In the genomic region with DNA sequence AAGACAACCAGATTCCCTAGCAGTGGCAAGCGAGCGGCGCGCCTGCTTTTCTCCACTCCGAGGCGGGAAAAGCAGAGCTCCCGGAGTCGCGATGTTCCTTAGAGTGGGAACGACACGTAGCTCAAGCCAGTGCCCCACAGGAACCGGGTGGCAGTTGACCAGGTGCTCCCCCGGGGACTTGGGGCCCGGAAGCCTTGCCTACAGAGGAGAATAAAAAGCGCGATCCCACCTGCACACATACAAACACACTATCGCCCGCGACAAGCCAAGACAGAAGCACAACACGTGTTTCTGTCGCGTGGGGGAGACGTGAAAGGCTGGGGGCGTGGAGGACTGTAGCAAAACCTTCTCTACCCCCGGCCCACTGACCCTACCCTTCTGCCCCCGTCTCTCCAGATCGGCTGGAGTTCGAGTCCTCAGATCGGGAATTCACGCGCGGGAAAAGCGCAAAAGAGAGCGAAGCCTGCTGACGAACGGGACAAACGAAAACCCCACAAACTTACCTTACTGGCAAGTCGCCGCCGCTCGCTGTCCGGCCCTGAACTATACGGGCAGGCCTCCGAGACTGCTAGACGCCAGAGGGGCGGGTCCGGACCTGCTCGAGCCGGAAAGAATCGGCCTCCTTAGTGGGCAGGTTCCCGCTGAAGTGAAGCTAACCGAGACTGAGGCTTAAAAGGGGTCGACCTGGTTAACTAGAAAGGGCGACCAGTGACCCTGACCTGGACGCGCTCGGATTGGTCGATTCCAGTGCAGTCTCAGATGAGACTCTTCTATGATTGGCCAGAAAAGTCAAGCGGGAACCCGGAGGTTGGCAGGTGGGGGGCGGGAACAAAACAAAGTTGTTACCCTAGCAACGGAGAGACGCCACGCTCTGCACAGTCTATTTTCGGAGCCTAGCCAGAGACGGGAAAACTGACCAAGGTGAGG, we compare ENCODE assay signal across 1 cellular context.
TF ChIP-seq lines count a peak whose summit lies in the region.

Gene DNAAF6 (plus strand): TSS at position 842 of the 927 bp plus-strand sequence. CDS start 6,265 bp downstream, outside the sequence.
A gene with protein sequence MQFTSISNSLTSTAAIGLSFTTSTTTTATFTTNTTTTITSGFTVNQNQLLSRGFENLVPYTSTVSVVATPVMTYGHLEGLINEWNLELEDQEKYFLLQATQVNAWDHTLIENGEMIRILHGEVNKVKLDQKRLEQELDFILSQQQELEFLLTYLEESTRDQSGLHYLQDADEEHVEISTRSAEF (minus strand): TSS at position 664 of the 927 bp plus-strand sequence. CDS start 31,287 bp downstream, outside the sequence.

TF ChIP-seq in K562, 482 proteins besides CTCF, POLR2A, EP300 and RAD21 (continued from another document and continues in another):
- TF ChIP-seq, protein P1, sequence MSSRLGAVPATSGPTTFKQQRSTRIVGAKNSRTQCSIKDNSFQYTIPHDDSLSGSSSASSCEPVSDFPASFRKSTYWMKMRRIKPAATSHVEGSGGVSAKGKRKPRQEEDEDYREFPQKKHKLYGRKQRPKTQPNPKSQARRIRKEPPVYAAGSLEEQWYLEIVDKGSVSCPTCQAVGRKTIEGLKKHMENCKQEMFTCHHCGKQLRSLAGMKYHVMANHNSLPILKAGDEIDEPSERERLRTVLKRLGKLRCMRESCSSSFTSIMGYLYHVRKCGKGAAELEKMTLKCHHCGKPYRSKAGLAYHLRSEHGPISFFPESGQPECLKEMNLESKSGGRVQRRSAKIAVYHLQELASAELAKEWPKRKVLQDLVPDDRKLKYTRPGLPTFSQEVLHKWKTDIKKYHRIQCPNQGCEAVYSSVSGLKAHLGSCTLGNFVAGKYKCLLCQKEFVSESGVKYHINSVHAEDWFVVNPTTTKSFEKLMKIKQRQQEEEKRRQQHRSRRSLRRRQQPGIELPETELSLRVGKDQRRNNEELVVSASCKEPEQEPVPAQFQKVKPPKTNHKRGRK (tag; IDR thresholded peaks at IDR 0.05) = no peak
- no peak for TF ChIP-seq NFE2 (IDR thresholded peaks at IDR 0.05; ENCODE audit: low read depth)
- TF ChIP-seq ZNF217 (CRISPR knock-in tag; IDR thresholded peaks at IDR 0.05) = no peak
- TF ChIP-seq EHMT2 (IDR thresholded peaks at IDR 0.05) = no peak
- no peak for TF ChIP-seq IRF1 (CRISPR knock-in tag; IDR thresholded peaks at IDR 0.05; ENCODE audit: borderline replicate concordance)
- TF ChIP-seq RERE (CRISPR knock-in tag; IDR thresholded peaks at IDR 0.05; ENCODE audit: borderline replicate concordance) = no peak
- TF ChIP-seq ZC3H4 (CRISPR knock-in tag; IDR thresholded peaks at IDR 0.05; ENCODE audit: borderline replicate concordance) = no peak
- TF ChIP-seq CREM (IDR thresholded peaks at IDR 0.05; ENCODE audit: low read depth) = peak; percentile 64; the same call in 1 of the 2 replicates
- peak; percentile 74 for TF ChIP-seq NFYB (IDR thresholded peaks at IDR 0.05; ENCODE audit: extremely low read depth, insufficient read length)
- TF ChIP-seq RBM34 (IDR thresholded peaks at IDR 0.05; ENCODE audit: borderline replicate concordance, insufficient read depth, low read length) = no peak
- no peak for TF ChIP-seq PURB (CRISPR knock-in tag; IDR thresholded peaks at IDR 0.05; ENCODE audit: low read depth)
- TF ChIP-seq ZNF140 (CRISPR knock-in tag; IDR thresholded peaks at IDR 0.05) = no peak
- TF ChIP-seq SREBF2 (CRISPR knock-in tag; IDR thresholded peaks at IDR 0.05) = no peak
- TF ChIP-seq ZNF146 (CRISPR knock-in tag; IDR thresholded peaks at IDR 0.05; ENCODE audit: unreplicated experiment) = no peak
- peak in 1 of 2 experiments; percentile 78; a peak in 2 of 4 replicates for TF ChIP-seq HDAC1 (IDR thresholded peaks at IDR 0.05)
- TF ChIP-seq, protein P2, sequence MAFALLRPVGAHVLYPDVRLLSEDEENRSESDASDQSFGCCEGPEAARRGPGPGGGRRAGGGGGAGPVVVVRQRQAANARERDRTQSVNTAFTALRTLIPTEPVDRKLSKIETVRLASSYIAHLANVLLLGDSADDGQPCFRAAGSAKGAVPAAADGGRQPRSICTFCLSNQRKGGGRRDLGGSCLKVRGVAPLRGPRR (CRISPR knock-in tag; IDR thresholded peaks at IDR 0.05) = no peak
- peak; percentile 74 for TF ChIP-seq SUPT5H (IDR thresholded peaks at IDR 0.05)
- TF ChIP-seq ZBTB26 (CRISPR knock-in tag; IDR thresholded peaks at IDR 0.05) = no peak
- TF ChIP-seq MAFK (IDR thresholded peaks at IDR 0.05; ENCODE audit: low read length) = no peak
- TF ChIP-seq ETS1 (conservative IDR thresholded peaks at IDR 0.05; ENCODE audit: control insufficient read depth, low read depth, low read length) = no peak
- TF ChIP-seq RBBP5 (IDR thresholded peaks at IDR 0.05; ENCODE audit: borderline replicate concordance, insufficient read depth, low read length, poor library complexity, severe bottlenecking) = no peak
- TF ChIP-seq PTBP1 (IDR thresholded peaks at IDR 0.05; ENCODE audit: low read depth, low read length) = no peak
- TF ChIP-seq ZNF778 (CRISPR knock-in tag; IDR thresholded peaks at IDR 0.05) = no peak
- no peak for TF ChIP-seq PPARD (CRISPR knock-in tag; IDR thresholded peaks at IDR 0.05)
- TF ChIP-seq PHF21A (IDR thresholded peaks at IDR 0.05; ENCODE audit: borderline replicate concordance, low read depth) = no peak
- no peak for TF ChIP-seq ZBTB7A (IDR thresholded peaks at IDR 0.05; ENCODE audit: borderline replicate concordance, control insufficient read depth, low read depth, low read length)
- TF ChIP-seq POLR3G (IDR thresholded peaks at IDR 0.05; ENCODE audit: extremely low read depth, insufficient read length, insufficient replicate concordance) = no peak
- no peak for TF ChIP-seq ZNF436 (CRISPR knock-in tag; IDR thresholded peaks at IDR 0.05)
- no peak for TF ChIP-seq STAG1 (CRISPR knock-in tag; IDR thresholded peaks at IDR 0.05; ENCODE audit: borderline replicate concordance)
- no peak for TF ChIP-seq NFXL1 (CRISPR knock-in tag; IDR thresholded peaks at IDR 0.05)
- TF ChIP-seq L3MBTL2 (IDR thresholded peaks at IDR 0.05) = peak; percentile 74
- TF ChIP-seq UBTF (IDR thresholded peaks at IDR 0.05; ENCODE audit: borderline replicate concordance in 1 of 2, low read depth in 2 of 2, low read length in 2 of 2) = peak; percentile 33 to 58; a peak in 2 of 4 replicates
- TF ChIP-seq ZNF253 (CRISPR knock-in tag; conservative IDR thresholded peaks at IDR 0.05) = no peak
- TF ChIP-seq RFX1 (IDR thresholded peaks at IDR 0.05) = peak; percentile 95
- no peak for TF ChIP-seq SMARCA4 (IDR thresholded peaks at IDR 0.05)
- TF ChIP-seq ZNF766 (CRISPR knock-in tag; conservative IDR thresholded peaks at IDR 0.05) = no peak
- TF ChIP-seq HDAC6 (IDR thresholded peaks at IDR 0.05; ENCODE audit: low read depth, low read length) = no peak
- TF ChIP-seq, protein P3, sequence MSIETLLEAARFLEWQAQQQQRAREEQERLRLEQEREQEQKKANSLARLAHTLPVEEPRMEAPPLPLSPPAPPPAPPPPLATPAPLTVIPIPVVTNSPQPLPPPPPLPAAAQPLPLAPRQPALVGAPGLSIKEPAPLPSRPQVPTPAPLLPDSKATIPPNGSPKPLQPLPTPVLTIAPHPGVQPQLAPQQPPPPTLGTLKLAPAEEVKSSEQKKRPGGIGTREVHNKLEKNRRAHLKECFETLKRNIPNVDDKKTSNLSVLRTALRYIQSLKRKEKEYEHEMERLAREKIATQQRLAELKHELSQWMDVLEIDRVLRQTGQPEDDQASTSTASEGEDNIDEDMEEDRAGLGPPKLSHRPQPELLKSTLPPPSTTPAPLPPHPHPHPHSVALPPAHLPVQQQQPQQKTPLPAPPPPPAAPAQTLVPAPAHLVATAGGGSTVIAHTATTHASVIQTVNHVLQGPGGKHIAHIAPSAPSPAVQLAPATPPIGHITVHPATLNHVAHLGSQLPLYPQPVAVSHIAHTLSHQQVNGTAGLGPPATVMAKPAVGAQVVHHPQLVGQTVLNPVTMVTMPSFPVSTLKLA (conservative IDR thresholded peaks at IDR 0.05) = peak; percentile 84 to 91
- 0 out of 4 replicates have a peak, but pooled peaks of 1 of the 2 experiments have one; percentile 24 for TF ChIP-seq MLLT1 (IDR thresholded peaks at IDR 0.05)
- TF ChIP-seq FUS (optimal IDR thresholded peaks at IDR 0.05; ENCODE audit: low read depth, low read length) = no peak
- no peak for TF ChIP-seq ZNF175 (CRISPR knock-in tag; IDR thresholded peaks at IDR 0.05; ENCODE audit: low read depth)
- no peak for TF ChIP-seq EWSR1 (IDR thresholded peaks at IDR 0.05; ENCODE audit: borderline replicate concordance, low read depth, partially characterized antibody)
